1 cellular context compared by ENCODE assay signal in the genomic region with DNA sequence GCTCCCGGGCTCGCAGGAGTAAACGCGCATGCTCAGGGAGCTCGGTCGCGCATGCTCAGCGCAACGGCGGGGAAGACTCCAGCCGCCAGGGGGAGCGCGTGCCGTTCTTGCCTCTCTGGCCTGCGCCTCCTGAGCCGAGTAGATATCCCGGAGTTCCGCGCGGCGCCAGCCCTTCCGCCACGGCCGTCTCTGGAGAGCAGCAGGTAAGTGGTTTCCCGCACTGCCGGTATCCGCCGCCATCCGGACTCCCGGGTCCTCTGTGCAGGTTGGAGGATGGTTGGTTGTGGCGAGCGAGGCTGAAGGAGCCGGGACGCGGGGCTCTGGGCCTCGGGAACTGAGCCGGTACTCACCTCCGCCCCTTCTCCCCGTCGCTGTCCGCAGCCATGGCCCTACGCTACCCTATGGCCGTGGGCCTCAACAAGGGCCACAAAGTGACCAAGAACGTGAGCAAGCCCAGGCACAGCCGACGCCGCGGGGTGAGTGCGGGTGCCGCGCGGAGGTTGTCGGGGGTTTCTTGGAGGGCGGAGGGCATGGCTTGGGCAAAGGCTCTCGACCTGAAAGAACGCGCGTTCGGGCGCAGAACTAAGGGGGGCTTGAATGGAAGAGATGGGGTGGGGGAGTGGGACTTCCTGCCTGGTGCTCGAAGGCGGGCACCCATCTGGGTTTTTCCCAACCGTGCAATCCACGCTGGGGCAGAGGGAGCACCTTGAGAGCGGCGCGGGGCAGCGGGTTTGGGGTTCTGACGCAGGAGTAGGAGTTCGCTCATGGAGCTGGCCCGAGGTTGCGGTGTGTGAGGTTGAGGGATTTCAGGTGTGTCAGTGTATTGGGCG.
TF ChIP-seq lines count a peak whose summit lies in the region.

A gene (plus strand): TSS at position 171 of the 830 bp plus-strand sequence. CDS start 213 bp downstream, at position 384.

TF ChIP-seq in HepG2, 621 proteins besides CTCF, POLR2A, EP300 and RAD21 (continued from another document and continues in another):
- TF ChIP-seq, protein P1, sequence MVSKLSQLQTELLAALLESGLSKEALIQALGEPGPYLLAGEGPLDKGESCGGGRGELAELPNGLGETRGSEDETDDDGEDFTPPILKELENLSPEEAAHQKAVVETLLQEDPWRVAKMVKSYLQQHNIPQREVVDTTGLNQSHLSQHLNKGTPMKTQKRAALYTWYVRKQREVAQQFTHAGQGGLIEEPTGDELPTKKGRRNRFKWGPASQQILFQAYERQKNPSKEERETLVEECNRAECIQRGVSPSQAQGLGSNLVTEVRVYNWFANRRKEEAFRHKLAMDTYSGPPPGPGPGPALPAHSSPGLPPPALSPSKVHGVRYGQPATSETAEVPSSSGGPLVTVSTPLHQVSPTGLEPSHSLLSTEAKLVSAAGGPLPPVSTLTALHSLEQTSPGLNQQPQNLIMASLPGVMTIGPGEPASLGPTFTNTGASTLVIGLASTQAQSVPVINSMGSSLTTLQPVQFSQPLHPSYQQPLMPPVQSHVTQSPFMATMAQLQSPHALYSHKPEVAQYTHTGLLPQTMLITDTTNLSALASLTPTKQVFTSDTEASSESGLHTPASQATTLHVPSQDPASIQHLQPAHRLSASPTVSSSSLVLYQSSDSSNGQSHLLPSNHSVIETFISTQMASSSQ (IDR thresholded peaks at IDR 0.05; ENCODE audit: low read depth), result 0 out of 2 replicates have a peak, but pooled peaks have one; percentile 16
- TF ChIP-seq, protein P1 (CRISPR knock-in tag; IDR thresholded peaks at IDR 0.05; ENCODE audit: borderline replicate concordance), result peak; percentile 72
- TF ChIP-seq SUZ12 (IDR thresholded peaks at IDR 0.05; ENCODE audit: low read depth, low read length) (no peak), ZFP90 (CRISPR knock-in tag; IDR thresholded peaks at IDR 0.05; ENCODE audit: borderline replicate concordance) (peak; percentile 97; the same call in 1 of the 2 replicates), ZSCAN21 (CRISPR knock-in tag; IDR thresholded peaks at IDR 0.05; ENCODE audit: borderline replicate concordance) (peak; percentile 74; the same call in 1 of the 2 replicates), NFKB2 (CRISPR knock-in tag; IDR thresholded peaks at IDR 0.05; ENCODE audit: borderline replicate concordance) (peak; percentile 84; the same call in 1 of the 2 replicates), ZSCAN31 (CRISPR knock-in tag; IDR thresholded peaks at IDR 0.05; ENCODE audit: low read depth) (peak; percentile 87), REXO4 (CRISPR knock-in tag; IDR thresholded peaks at IDR 0.05; ENCODE audit: borderline replicate concordance) (no peak), ZNF124 (CRISPR knock-in tag; IDR thresholded peaks at IDR 0.05) (peak; percentile 85; the same call in 1 of the 2 replicates), FOXA1 (IDR thresholded peaks at IDR 0.05) (no peak), FOXA1 (CRISPR knock-in tag; IDR thresholded peaks at IDR 0.05) (no peak), ELF3 (CRISPR knock-in tag; IDR thresholded peaks at IDR 0.05) (peak; percentile 73), SMAD1 (CRISPR knock-in tag; IDR thresholded peaks at IDR 0.05; ENCODE audit: borderline replicate concordance, low read depth) (peak; percentile 99), SMC3 (IDR thresholded peaks at IDR 0.05; ENCODE audit: low read length) (no peak), ZNF160 (CRISPR knock-in tag; IDR thresholded peaks at IDR 0.05) (no peak; the same call in 1 of the 2 replicates), ZNF224 (CRISPR knock-in tag; IDR thresholded peaks at IDR 0.05) (peak; percentile 39), ZNF354B (CRISPR knock-in tag; IDR thresholded peaks at IDR 0.05) (no peak), ZNF781 (CRISPR knock-in tag; IDR thresholded peaks at IDR 0.05; ENCODE audit: borderline replicate concordance, not compliant biosample characterization) (peak; percentile 63), PHF8 (CRISPR knock-in tag; IDR thresholded peaks at IDR 0.05) (peak; percentile 96), HIVEP1 (CRISPR knock-in tag; IDR thresholded peaks at IDR 0.05) (peak; percentile 80), ZC3H4 (CRISPR knock-in tag; IDR thresholded peaks at IDR 0.05; ENCODE audit: borderline replicate concordance) (no peak), ZNF383 (CRISPR knock-in tag; IDR thresholded peaks at IDR 0.05; ENCODE audit: borderline replicate concordance) (peak; percentile 86; the same call in 1 of the 2 replicates), ZNF101 (CRISPR knock-in tag; IDR thresholded peaks at IDR 0.05; ENCODE audit: borderline replicate concordance, low read depth) (0 out of 2 replicates have a peak, but pooled peaks have one; percentile 86), MBNL3 (CRISPR knock-in tag; conservative IDR thresholded peaks at IDR 0.05) (no peak), EED (CRISPR knock-in tag; IDR thresholded peaks at IDR 0.05) (peak; percentile 92), ELF1 (CRISPR knock-in tag; IDR thresholded peaks at IDR 0.05) (peak; percentile 92), ZFYVE20 (CRISPR knock-in tag; IDR thresholded peaks at IDR 0.05; ENCODE audit: borderline replicate concordance, low read depth) (0 out of 2 replicates have a peak, but pooled peaks have one; percentile 57), DNMT3B (CRISPR knock-in tag; conservative IDR thresholded peaks at IDR 0.05) (peak; percentile 86), LCORL (IDR thresholded peaks at IDR 0.05) (no peak), LCORL (CRISPR knock-in tag; IDR thresholded peaks at IDR 0.05) (peak; percentile 72; the same call in 1 of the 2 replicates)
- TF ChIP-seq, protein P2, sequence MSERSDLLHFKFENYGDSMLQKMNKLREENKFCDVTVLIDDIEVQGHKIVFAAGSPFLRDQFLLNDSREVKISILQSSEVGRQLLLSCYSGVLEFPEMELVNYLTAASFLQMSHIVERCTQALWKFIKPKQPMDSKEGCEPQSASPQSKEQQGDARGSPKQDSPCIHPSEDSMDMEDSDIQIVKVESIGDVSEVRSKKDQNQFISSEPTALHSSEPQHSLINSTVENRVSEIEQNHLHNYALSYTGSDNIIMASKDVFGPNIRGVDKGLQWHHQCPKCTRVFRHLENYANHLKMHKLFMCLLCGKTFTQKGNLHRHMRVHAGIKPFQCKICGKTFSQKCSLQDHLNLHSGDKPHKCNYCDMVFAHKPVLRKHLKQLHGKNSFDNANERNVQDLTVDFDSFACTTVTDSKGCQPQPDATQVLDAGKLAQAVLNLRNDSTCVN (CRISPR knock-in tag; IDR thresholded peaks at IDR 0.05; ENCODE audit: borderline replicate concordance), result peak; percentile 81
- TF ChIP-seq, protein P3, sequence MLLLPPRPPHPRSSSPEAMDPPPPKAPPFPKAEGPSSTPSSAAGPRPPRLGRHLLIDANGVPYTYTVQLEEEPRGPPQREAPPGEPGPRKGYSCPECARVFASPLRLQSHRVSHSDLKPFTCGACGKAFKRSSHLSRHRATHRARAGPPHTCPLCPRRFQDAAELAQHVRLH (CRISPR knock-in tag; IDR thresholded peaks at IDR 0.05; ENCODE audit: borderline replicate concordance, low read depth), result peak; percentile 82; the same call in 1 of the 2 replicates
- TF ChIP-seq, protein P4, sequence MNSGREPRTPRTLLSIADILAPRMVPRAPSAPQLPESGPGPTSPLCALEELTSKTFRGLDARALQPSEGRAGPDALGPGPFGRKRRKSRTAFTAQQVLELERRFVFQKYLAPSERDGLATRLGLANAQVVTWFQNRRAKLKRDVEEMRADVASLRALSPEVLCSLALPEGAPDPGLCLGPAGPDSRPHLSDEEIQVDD (CRISPR knock-in tag; IDR thresholded peaks at IDR 0.05; ENCODE audit: borderline replicate concordance), result peak; percentile 73; the same call in 1 of the 2 replicates
- TF ChIP-seq, protein P5, sequence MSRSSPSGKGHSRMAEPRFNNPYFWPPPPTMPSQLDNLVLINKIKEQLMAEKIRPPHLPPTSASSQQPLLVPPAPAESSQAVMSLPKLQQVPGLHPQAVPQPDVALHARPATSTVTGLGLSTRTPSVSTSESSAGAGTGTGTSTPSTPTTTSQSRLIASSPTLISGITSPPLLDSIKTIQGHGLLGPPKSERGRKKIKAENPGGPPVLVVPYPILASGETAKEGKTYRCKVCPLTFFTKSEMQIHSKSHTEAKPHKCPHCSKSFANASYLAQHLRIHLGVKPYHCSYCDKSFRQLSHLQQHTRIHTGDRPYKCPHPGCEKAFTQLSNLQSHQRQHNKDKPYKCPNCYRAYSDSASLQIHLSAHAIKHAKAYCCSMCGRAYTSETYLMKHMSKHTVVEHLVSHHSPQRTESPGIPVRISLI (CRISPR knock-in tag; IDR thresholded peaks at IDR 0.05; ENCODE audit: borderline replicate concordance), result no peak
- TF ChIP-seq, protein P6, sequence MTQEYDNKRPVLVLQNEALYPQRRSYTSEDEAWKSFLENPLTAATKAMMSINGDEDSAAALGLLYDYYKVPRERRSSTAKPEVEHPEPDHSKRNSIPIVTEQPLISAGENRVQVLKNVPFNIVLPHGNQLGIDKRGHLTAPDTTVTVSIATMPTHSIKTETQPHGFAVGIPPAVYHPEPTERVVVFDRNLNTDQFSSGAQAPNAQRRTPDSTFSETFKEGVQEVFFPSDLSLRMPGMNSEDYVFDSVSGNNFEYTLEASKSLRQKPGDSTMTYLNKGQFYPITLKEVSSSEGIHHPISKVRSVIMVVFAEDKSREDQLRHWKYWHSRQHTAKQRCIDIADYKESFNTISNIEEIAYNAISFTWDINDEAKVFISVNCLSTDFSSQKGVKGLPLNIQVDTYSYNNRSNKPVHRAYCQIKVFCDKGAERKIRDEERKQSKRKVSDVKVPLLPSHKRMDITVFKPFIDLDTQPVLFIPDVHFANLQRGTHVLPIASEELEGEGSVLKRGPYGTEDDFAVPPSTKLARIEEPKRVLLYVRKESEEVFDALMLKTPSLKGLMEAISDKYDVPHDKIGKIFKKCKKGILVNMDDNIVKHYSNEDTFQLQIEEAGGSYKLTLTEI (CRISPR knock-in tag; conservative IDR thresholded peaks at IDR 0.05), result no peak
- TF ChIP-seq, protein P7, sequence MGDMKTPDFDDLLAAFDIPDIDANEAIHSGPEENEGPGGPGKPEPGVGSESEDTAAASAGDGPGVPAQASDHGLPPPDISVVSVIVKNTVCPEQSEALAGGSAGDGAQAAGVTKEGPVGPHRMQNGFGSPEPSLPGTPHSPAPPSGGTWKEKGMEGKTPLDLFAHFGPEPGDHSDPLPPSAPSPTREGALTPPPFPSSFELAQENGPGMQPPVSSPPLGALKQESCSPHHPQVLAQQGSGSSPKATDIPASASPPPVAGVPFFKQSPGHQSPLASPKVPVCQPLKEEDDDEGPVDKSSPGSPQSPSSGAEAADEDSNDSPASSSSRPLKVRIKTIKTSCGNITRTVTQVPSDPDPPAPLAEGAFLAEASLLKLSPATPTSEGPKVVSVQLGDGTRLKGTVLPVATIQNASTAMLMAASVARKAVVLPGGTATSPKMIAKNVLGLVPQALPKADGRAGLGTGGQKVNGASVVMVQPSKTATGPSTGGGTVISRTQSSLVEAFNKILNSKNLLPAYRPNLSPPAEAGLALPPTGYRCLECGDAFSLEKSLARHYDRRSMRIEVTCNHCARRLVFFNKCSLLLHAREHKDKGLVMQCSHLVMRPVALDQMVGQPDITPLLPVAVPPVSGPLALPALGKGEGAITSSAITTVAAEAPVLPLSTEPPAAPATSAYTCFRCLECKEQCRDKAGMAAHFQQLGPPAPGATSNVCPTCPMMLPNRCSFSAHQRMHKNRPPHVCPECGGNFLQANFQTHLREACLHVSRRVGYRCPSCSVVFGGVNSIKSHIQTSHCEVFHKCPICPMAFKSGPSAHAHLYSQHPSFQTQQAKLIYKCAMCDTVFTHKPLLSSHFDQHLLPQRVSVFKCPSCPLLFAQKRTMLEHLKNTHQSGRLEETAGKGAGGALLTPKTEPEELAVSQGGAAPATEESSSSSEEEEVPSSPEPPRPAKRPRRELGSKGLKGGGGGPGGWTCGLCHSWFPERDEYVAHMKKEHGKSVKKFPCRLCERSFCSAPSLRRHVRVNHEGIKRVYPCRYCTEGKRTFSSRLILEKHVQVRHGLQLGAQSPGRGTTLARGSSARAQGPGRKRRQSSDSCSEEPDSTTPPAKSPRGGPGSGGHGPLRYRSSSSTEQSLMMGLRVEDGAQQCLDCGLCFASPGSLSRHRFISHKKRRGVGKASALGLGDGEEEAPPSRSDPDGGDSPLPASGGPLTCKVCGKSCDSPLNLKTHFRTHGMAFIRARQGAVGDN (CRISPR knock-in tag; IDR thresholded peaks at IDR 0.05), result peak; percentile 95
- TF ChIP-seq, protein P8, sequence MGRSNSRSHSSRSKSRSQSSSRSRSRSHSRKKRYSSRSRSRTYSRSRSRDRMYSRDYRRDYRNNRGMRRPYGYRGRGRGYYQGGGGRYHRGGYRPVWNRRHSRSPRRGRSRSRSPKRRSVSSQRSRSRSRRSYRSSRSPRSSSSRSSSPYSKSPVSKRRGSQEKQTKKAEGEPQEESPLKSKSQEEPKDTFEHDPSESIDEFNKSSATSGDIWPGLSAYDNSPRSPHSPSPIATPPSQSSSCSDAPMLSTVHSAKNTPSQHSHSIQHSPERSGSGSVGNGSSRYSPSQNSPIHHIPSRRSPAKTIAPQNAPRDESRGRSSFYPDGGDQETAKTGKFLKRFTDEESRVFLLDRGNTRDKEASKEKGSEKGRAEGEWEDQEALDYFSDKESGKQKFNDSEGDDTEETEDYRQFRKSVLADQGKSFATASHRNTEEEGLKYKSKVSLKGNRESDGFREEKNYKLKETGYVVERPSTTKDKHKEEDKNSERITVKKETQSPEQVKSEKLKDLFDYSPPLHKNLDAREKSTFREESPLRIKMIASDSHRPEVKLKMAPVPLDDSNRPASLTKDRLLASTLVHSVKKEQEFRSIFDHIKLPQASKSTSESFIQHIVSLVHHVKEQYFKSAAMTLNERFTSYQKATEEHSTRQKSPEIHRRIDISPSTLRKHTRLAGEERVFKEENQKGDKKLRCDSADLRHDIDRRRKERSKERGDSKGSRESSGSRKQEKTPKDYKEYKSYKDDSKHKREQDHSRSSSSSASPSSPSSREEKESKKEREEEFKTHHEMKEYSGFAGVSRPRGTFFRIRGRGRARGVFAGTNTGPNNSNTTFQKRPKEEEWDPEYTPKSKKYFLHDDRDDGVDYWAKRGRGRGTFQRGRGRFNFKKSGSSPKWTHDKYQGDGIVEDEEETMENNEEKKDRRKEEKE (IDR thresholded peaks at IDR 0.05), result no peak
- TF ChIP-seq, protein P9, sequence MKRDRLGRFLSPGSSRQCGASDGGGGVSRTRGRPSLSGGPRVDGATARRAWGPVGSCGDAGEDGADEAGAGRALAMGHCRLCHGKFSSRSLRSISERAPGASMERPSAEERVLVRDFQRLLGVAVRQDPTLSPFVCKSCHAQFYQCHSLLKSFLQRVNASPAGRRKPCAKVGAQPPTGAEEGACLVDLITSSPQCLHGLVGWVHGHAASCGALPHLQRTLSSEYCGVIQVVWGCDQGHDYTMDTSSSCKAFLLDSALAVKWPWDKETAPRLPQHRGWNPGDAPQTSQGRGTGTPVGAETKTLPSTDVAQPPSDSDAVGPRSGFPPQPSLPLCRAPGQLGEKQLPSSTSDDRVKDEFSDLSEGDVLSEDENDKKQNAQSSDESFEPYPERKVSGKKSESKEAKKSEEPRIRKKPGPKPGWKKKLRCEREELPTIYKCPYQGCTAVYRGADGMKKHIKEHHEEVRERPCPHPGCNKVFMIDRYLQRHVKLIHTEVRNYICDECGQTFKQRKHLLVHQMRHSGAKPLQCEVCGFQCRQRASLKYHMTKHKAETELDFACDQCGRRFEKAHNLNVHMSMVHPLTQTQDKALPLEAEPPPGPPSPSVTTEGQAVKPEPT (CRISPR knock-in tag; IDR thresholded peaks at IDR 0.05; ENCODE audit: low read depth), result no peak
